ENCODE assay signal across 17 cellular contexts in genomic region chr22:33893486-33893885, GRCh38. TPM values are rescaled to one million over a fixed set of nuclear protein-coding genes. Genes with fewer than 3 reads are reported as not detected.
DNase-seq lines count a peak whose midpoint lies in the region; ATAC-seq, FAIRE-seq and TF ChIP-seq lines count a peak whose summit lies in the region.
"Had no signal": no experiment of that assay in that cellular context is flagged by ENCODE, and none has a peak within 500 bp of the region (broad histone marks: within the 10 kb centered on the region; RNA-seq: fewer than 3 reads in every experiment).

No MANE protein-coding gene starts in this region.

- POLR2A ChIA-PET in HepG2 (lab: Yijun Ruan, JAX), result no interaction called here

- peaks cover 40% of the 10 kb centered on the region for H4K20me1 ChIP-seq in GM23338 (replicated peaks; ENCODE audit: insufficient read depth)
- H4K20me1 ChIP-seq in hepatocyte (ENCODE audit: insufficient read depth, poor library complexity, severe bottlenecking), result no peaks in the 10 kb centered on the region
- no peaks in the 10 kb centered on the region; the same call in 1 of the 2 replicates for H4K20me1 ChIP-seq in HepG2 (ENCODE audit: insufficient read depth, low read length)
- H4K20me1 ChIP-seq: BLaER1 had no signal

- no peak overlapping the region for H3K9ac ChIP-seq in HepG2 (ENCODE audit: insufficient read depth, low read depth, low read length)
- H3K9ac ChIP-seq: BLaER1 had no signal

- no peak overlapping the region for H3K4me3 Mint-ChIP-seq in GM23338
- no peak overlapping the region for H3K4me3 Mint-ChIP-seq in Calu3 (ENCODE audit: low read depth, unreplicated experiment)
- H3K4me3 Mint-ChIP-seq: CD14-positive monocyte; CD4-positive, alpha-beta memory T cell; H9 had no signal

- peak; percentile 43 for FAIRE-seq in HepG2 (lab: Jason Lieb, UNC)
- no peak for FAIRE-seq in small intestine (lab: Jason Lieb, UNC)
- FAIRE-seq: HTR-8/SVneo had no signal

- no peak overlapping the region for H2AFZ ChIP-seq in GM23338
- no peak overlapping the region for H2AFZ ChIP-seq in hepatocyte
- no peak overlapping the region for H2AFZ ChIP-seq in HepG2 (ENCODE audit: low read length)

- H3F3A ChIP-seq in GM23338 (replicated peaks; ENCODE audit: low read depth), result peaks cover 21% of the 10 kb centered on the region; the same call in 1 of the 2 replicates

- H3K27ac Mint-ChIP-seq in GM23338 (no peak overlapping the region), Calu3 (ENCODE audit: unreplicated experiment) (no peak overlapping the region)
- H3K27ac Mint-ChIP-seq: CD14-positive monocyte; CD4-positive, alpha-beta memory T cell had no signal

- H3K4me2 ChIP-seq in GM23338 (peak overlapping the region; percentile 60), hepatocyte (peak overlapping the region; percentile 50), HepG2 (ENCODE audit: low read depth, low read length) (peak overlapping the region; percentile 28)

- no peak overlapping the region for H3K27ac ChIP-seq in GM23338 (ENCODE audit: low read depth)
- peak overlapping the region; percentile 59 for H3K27ac ChIP-seq in hepatocyte
- H3K27ac ChIP-seq in HepG2 (ENCODE audit: extremely low read length, insufficient read depth, low read length), result no peak overlapping the region
- no peak overlapping the region for H3K27ac ChIP-seq in small intestine (ENCODE audit: low read depth in 1 of 2, low read length in 1 of 2)
- no peak overlapping the region for H3K27ac ChIP-seq in right atrium auricular region
- H3K27ac ChIP-seq: BLaER1 had no signal

- TF ChIP-seq POLR2A in HepG2 (IDR thresholded peaks at IDR 0.05; ENCODE audit: insufficient read depth in 1 of 2, low read depth in 2 of 2, low read length in 2 of 2), result no peak

- CTCF ChIA-PET in HepG2 (lab: Yijun Ruan, JAX; ENCODE audit: low intra/inter-chr PET ratio, low total read pairs), result no interaction called here
- CTCF ChIA-PET in Calu3 (lab: Charles Lee), result no interaction called here

- no peaks in the 10 kb centered on the region for H3K27me3 ChIP-seq in GM23338 (ENCODE audit: insufficient read depth)
- H3K27me3 ChIP-seq in hepatocyte, result no peaks in the 10 kb centered on the region
- no peaks in the 10 kb centered on the region for H3K27me3 ChIP-seq in HepG2 (ENCODE audit: control insufficient read depth in 1 of 2, insufficient read depth in 2 of 2, low read length in 2 of 2)
- no peaks in the 10 kb centered on the region for H3K27me3 ChIP-seq in small intestine (ENCODE audit: control insufficient read depth in 2 of 2, insufficient read depth in 2 of 2, low read length in 2 of 2)
- H3K27me3 ChIP-seq in right atrium auricular region, result no peaks in the 10 kb centered on the region
- H3K27me3 ChIP-seq: BLaER1 had no signal

- H3K4me3 ChIP-seq in GM23338, result no peak overlapping the region
- H3K4me3 ChIP-seq in hepatocyte, result no peak overlapping the region
- H3K4me3 ChIP-seq in HepG2 (replicated peaks in 1 of 3; ENCODE audit: insufficient read depth in 1 of 3, low read depth in 2 of 3, low read length in 3 of 3), result no peak overlapping the region
- no peak overlapping the region for H3K4me3 ChIP-seq in small intestine (ENCODE audit: low read depth in 1 of 2, low read length in 2 of 2)
- H3K4me3 ChIP-seq in right atrium auricular region, result no peak overlapping the region
- H3K4me3 ChIP-seq: BLaER1 had no signal

- DNase-seq in GM23338 (ENCODE audit: low spot score) (no peak), hepatocyte (ENCODE audit: low spot score) (no peak), HepG2 (ENCODE audit: low spot score) (no peak), small intestine (peak; percentile 27), right atrium auricular region (ENCODE audit: low spot score) (no peak), Calu3 (no peak)
- DNase-seq in activated CD8-positive, alpha-beta memory T cell treated with anti-CD3 and anti-CD28 coated beads, Interleukin-2, amount 50 U/mL, for 48 hours, result no peak
- DNase-seq: 8988T; CD4-positive, alpha-beta memory T cell; DMS79 treated with DMSO at 0.1 percent for 48 hours; GF-D8; GOT3; H9 had no signal

- no peak for TF ChIP-seq RAD21 in HepG2 (CRISPR knock-in tag; IDR thresholded peaks at IDR 0.05)

- WGBS in hepatocyte (ENCODE audit: low lambda C conversion rate, missing lambda C conversion rate), result 63% methylated on average over 8 of the region's 8 CpGs
- WGBS in HepG2 (ENCODE audit: low lambda C conversion rate), result 38% methylated on average over 7 of the region's 8 CpGs
- WGBS in small intestine, 3 donors, result 25 to 65% (median 39%) methylated on average over 8 of the region's 8 CpGs

- ATAC-seq in GM23338 (no peak), HepG2 (no peak)

- H3K9me3 Mint-ChIP-seq in GM23338 (peaks cover 9% of the 10 kb centered on the region), Calu3 (ENCODE audit: low read depth, unreplicated experiment) (peaks cover 4% of the 10 kb centered on the region)

- in situ Hi-C loops in HepG2 (cut with HindIII; ENCODE audit: extremely low pct_ligation_motif_present, low pct_unique_long_range_greater_than_20kb), result no loop called here

- BruUV-seq in HepG2 (replicated peaks; lab: Mats Ljungman, UMichigan) (no TSS peak), Calu3 (replicated peaks; lab: Mats Ljungman, UMichigan) (no TSS peak)

- intact Hi-C loops in HepG2 (cut with micrococcal nuclease; ENCODE audit: unreplicated experiment), result no loop called here
- intact Hi-C loops in Calu3 (cut with micrococcal nuclease; ENCODE audit: unreplicated experiment), result no loop called here

- peaks cover 87% of the 10 kb centered on the region for H3K4me1 ChIP-seq in GM23338 (ENCODE audit: insufficient read depth)
- peaks cover 27% of the 10 kb centered on the region for H3K4me1 ChIP-seq in hepatocyte (ENCODE audit: insufficient read depth)
- H3K4me1 ChIP-seq in HepG2 (ENCODE audit: insufficient read depth, low read length), result peaks cover 26% of the 10 kb centered on the region
- H3K4me1 ChIP-seq in small intestine (ENCODE audit: control insufficient read depth in 2 of 2, insufficient read depth in 1 of 2, low read depth in 1 of 2, low read length in 1 of 2), result no peaks in the 10 kb centered on the region
- H3K4me1 ChIP-seq in right atrium auricular region, result peaks cover 0 to 25% of the 10 kb centered on the region in 2 donors

- H3K36me3 ChIP-seq in GM23338 (ENCODE audit: insufficient read depth) (no peaks in the 10 kb centered on the region), hepatocyte (replicated peaks; ENCODE audit: insufficient read depth, low read depth) (no peaks in the 10 kb centered on the region), HepG2 (replicated peaks in 1 of 2; ENCODE audit: control insufficient read depth in 1 of 2, insufficient read depth in 2 of 2, low read length in 2 of 2) (no peaks in the 10 kb centered on the region), small intestine (ENCODE audit: control insufficient read depth in 2 of 2, insufficient read depth in 2 of 2, low read length in 2 of 2) (no peaks in the 10 kb centered on the region), right atrium auricular region (no peaks in the 10 kb centered on the region)
- H3K36me3 ChIP-seq: BLaER1 had no signal

- H3K36me3 Mint-ChIP-seq in GM23338 (ENCODE audit: low read depth) (peaks cover 23% of the 10 kb centered on the region), Calu3 (ENCODE audit: insufficient read depth, unreplicated experiment) (no peaks in the 10 kb centered on the region)
- H3K36me3 Mint-ChIP-seq: CD14-positive monocyte; CD4-positive, alpha-beta memory T cell had no signal

- H3K9me2 ChIP-seq in GM23338 (ENCODE audit: insufficient read depth), result no peaks in the 10 kb centered on the region
- H3K9me2 ChIP-seq in hepatocyte (replicated peaks; ENCODE audit: insufficient read depth), result no peaks in the 10 kb centered on the region

- H3K79me2 ChIP-seq in GM23338 (replicated peaks; ENCODE audit: insufficient read depth) (peaks cover 85% of the 10 kb centered on the region), hepatocyte (peaks cover 90% of the 10 kb centered on the region), HepG2 (ENCODE audit: insufficient read depth, low read length) (peaks cover 14% of the 10 kb centered on the region)

- no peaks in the 10 kb centered on the region for H3K9me3 ChIP-seq in hepatocyte (ENCODE audit: low read depth)
- H3K9me3 ChIP-seq in HepG2 (ENCODE audit: low read length), result no peaks in the 10 kb centered on the region
- H3K9me3 ChIP-seq in small intestine (ENCODE audit: control insufficient read depth, low read depth), result peaks cover 2% of the 10 kb centered on the region
- no peaks in the 10 kb centered on the region for H3K9me3 ChIP-seq in right atrium auricular region

- no peak for TF ChIP-seq CTCF in GM23338 (conservative IDR thresholded peaks at IDR 0.05; ENCODE audit: low read depth in 2 of 2)
- no peak for TF ChIP-seq CTCF in hepatocyte (IDR thresholded peaks at IDR 0.05; ENCODE audit: poor library complexity)
- TF ChIP-seq CTCF in HepG2 (CRISPR knock-in tag; IDR thresholded peaks at IDR 0.05), result no peak
- TF ChIP-seq CTCF in right atrium auricular region (IDR thresholded peaks at IDR 0.05), result no peak
- TF ChIP-seq CTCF in Calu3 (IDR thresholded peaks at IDR 0.05; ENCODE audit: unreplicated experiment), result no peak

- H3K27me3 Mint-ChIP-seq in GM23338 (ENCODE audit: insufficient read depth, low read depth, poor library complexity), result peaks cover 13% of the 10 kb centered on the region
- no peaks in the 10 kb centered on the region for H3K27me3 Mint-ChIP-seq in Calu3 (ENCODE audit: unreplicated experiment)

- H3K4me1 Mint-ChIP-seq in GM23338 (peaks cover 94% of the 10 kb centered on the region), Calu3 (ENCODE audit: low read depth, unreplicated experiment) (no peaks in the 10 kb centered on the region)
- H3K4me1 Mint-ChIP-seq: CD14-positive monocyte; CD4-positive, alpha-beta memory T cell had no signal

- TF ChIP-seq EP300 in HepG2 (IDR thresholded peaks at IDR 0.05; ENCODE audit: low read depth in 2 of 2, low read length in 2 of 2) (no peak), HepG2 (CRISPR knock-in tag; IDR thresholded peaks at IDR 0.05; ENCODE audit: borderline replicate concordance) (no peak)

RNA-seq across cellular contexts. Expression of gene LARGE1, which starts 26.8 kb away (rescaled TPM):
- 62.4 and 75.6 TPM in 2 replicates for total RNA-seq in GM23338 (2014; rRNA removed; shearing (Covaris generic))
- polyA plus RNA-seq in GM23338 (2016; fragmentation: Nextera tagmentation; extraction: Ambion mirVana) (12.8 and 13.5 TPM in 2 replicates), hepatocyte (18.7 and 21.2 TPM in 2 replicates), HepG2 (2011; rRNA removed) (8.4 and 9.7 TPM in 2 replicates), small intestine (1 to 10 TPM; 5.1 to 8.7 (median 7.2) TPM)
- total RNA-seq in hepatocyte (23.6 and 28.6 TPM in 2 replicates), HepG2 (2016; rRNA removed; fragmentation: Illumina TruSeq; extraction: Trizol) (10.2 and 11.0 TPM in 2 replicates), right atrium auricular region (100 to 1,000 TPM in 1 of 2 donors, 10 to 100 TPM in 1; 80.5 to 101 TPM), Calu3 (2022) (11.6 and 15.3 TPM in 2 replicates)
- total RNA-seq in HepG2 (2016; cell fraction: cytosol; rRNA removed; fragmentation: Illumina TruSeq; extraction: Trizol; ENCODE audit: low read depth), result 2.6 and 4.8 TPM in 2 replicates
- total RNA-seq in HepG2 (2016; cell fraction: insoluble cytoplasmic fraction; rRNA removed; fragmentation: Illumina TruSeq; extraction: Trizol), result 8.7 and 10.4 TPM in 2 replicates
- 8.0 and 8.7 TPM in 2 replicates for total RNA-seq in HepG2 (2016; cell fraction: membrane; rRNA removed; fragmentation: Illumina TruSeq; extraction: Trizol)
- 12.6 and 19.7 TPM in 2 replicates for total RNA-seq in HepG2 (2016; cell fraction: nucleus; rRNA removed; fragmentation: Illumina TruSeq; extraction: Trizol)
- 7.6 and 7.8 TPM in 2 replicates for polyA plus RNA-seq in HepG2 (2011; cell fraction: cytosol; rRNA removed)
- 10.1 and 10.2 TPM in 2 replicates for polyA plus RNA-seq in HepG2 (2011; cell fraction: nucleus; rRNA removed)
- 6.8 and 7.7 TPM in 2 replicates for polyA plus RNA-seq in HepG2 (2012)
- polyA plus RNA-seq in HepG2 (2016; cell fraction: cytosol; fragmentation: Illumina TruSeq; extraction: Trizol; ENCODE audit: low read depth), result 1.0 and 1.3 TPM in 2 replicates
- 7.4 and 8.7 TPM in 2 replicates for polyA plus RNA-seq in HepG2 (2016; cell fraction: insoluble cytoplasmic fraction; fragmentation: Illumina TruSeq; extraction: Trizol; ENCODE audit: low read depth)
- polyA plus RNA-seq in HepG2 (2016; cell fraction: membrane; fragmentation: Illumina TruSeq; extraction: Trizol; ENCODE audit: low read depth), result 4.7 and 5.3 TPM in 2 replicates
- polyA plus RNA-seq in HepG2 (2016; cell fraction: nucleus; fragmentation: Illumina TruSeq; extraction: Trizol; ENCODE audit: insufficient read depth, low read depth), result 9.1 and 9.5 TPM in 2 replicates
- polyA minus RNA-seq in HepG2 (2011; rRNA and poly(A)+ RNA removed; ENCODE audit: low replicate concordance), result 0.09 and 45.3 TPM in 2 replicates
- 10.6 and 17.4 TPM in 2 replicates for polyA minus RNA-seq in HepG2 (2011; cell fraction: cytosol; rRNA and poly(A)+ RNA removed)
- polyA minus RNA-seq in HepG2 (2011; cell fraction: nucleus; rRNA and poly(A)+ RNA removed), result 24.1 and 29.6 TPM in 2 replicates
- total RNA-seq: A673 had no signal
